ENCODE assay signal across 9 cellular contexts in the genomic region with DNA sequence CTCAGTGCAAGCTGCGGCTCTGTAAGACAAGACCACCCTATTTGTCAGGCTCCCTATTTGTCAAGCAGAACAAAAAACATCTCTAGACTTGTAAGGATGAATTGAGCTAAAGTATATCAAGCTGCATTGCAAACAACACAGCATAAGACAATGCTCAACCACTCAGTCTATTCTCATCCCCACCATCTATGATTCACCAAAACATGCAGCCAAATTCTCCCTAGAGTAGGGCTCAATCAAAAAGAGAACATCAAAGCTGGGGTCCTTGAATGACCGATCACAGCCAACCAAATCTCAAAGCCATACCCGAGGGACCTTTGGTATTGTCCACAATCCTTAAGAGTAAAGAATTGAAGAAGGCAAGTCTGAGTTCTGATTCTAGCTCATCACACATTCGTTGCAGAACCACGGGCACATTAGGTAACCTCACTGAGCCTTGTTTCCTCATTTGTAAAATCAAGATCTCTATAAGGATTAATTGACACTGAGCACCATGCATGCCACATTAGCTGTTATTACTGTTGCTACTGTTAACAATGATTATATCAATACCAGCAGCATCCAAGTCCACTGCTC. TPM values are rescaled to one million over a fixed set of nuclear protein-coding genes. Genes with fewer than 3 reads are reported as not detected.
DNase-seq lines count a peak whose midpoint lies in the region; ATAC-seq and TF ChIP-seq lines count a peak whose summit lies in the region.
"Had no signal": no experiment of that assay in that cellular context is flagged by ENCODE, and none has a peak within 500 bp of the region (broad histone marks: within the 10 kb centered on the region; RNA-seq: fewer than 3 reads in every experiment).

No MANE protein-coding gene starts in this region.

- ATAC-seq in HG03378 (IDR thresholded peaks at IDR 0.05; ENCODE audit: unreplicated experiment): peak; percentile 21
- ATAC-seq in GM18502 (IDR thresholded peaks at IDR 0.05; ENCODE audit: poor library complexity, unreplicated experiment): no peak
- ATAC-seq: PC-3 had no signal

- H3K27ac ChIP-seq in right atrium auricular region: peak overlapping the region; percentile 22 to 24

- intact Hi-C loops in cardiac septum (cut with DNase I): no loop called here
- intact Hi-C loops in dendritic cell treated with granulocyte-macrophage colony-stimulating factor and Interleukin-4, amounts not matched to agents 40 ng/mL and 50 ng/mL, for 4 days (cut with micrococcal nuclease): no loop called here

- no peaks in the 10 kb centered on the region for H3K27me3 Mint-ChIP-seq in dendritic cell treated with granulocyte-macrophage colony-stimulating factor and Interleukin-4, amounts not matched to agents 40 ng/mL and 50 ng/mL, for 4 days
- H3K27me3 Mint-ChIP-seq in type B pancreatic cell: peaks cover 18% of the 10 kb centered on the region

- H3K4me1 ChIP-seq in right atrium auricular region: peaks cover 0 to 36% of the 10 kb centered on the region in 2 donors

- H3K4me3 ChIP-seq in right atrium auricular region: no peak overlapping the region

- peak overlapping the region; percentile 75 for H3K27ac Mint-ChIP-seq in dendritic cell treated with granulocyte-macrophage colony-stimulating factor and Interleukin-4, amounts not matched to agents 40 ng/mL and 50 ng/mL, for 4 days
- no peak overlapping the region for H3K27ac Mint-ChIP-seq in type B pancreatic cell

- H3K4me1 Mint-ChIP-seq in dendritic cell treated with granulocyte-macrophage colony-stimulating factor and Interleukin-4, amounts not matched to agents 40 ng/mL and 50 ng/mL, for 4 days (ENCODE audit: low read depth): peaks cover 48% of the 10 kb centered on the region
- H3K4me1 Mint-ChIP-seq in type B pancreatic cell (ENCODE audit: unreplicated experiment): peaks cover 33% of the 10 kb centered on the region

- TF ChIP-seq CTCF in right atrium auricular region (IDR thresholded peaks at IDR 0.05) (no peak), type B pancreatic cell (conservative IDR thresholded peaks at IDR 0.05) (no peak)

- H3K9me3 Mint-ChIP-seq in dendritic cell treated with granulocyte-macrophage colony-stimulating factor and Interleukin-4, amounts not matched to agents 40 ng/mL and 50 ng/mL, for 4 days: no peaks in the 10 kb centered on the region
- no peaks in the 10 kb centered on the region for H3K9me3 Mint-ChIP-seq in type B pancreatic cell

- DNase-seq in right atrium auricular region (ENCODE audit: low spot score) (no peak), cardiac septum (ENCODE audit: low spot score) (no peak), HK-2 (ENCODE audit: unreplicated experiment) (no peak), germinal center (ENCODE audit: low spot score) (no peak), type B pancreatic cell (ENCODE audit: extremely low spot score, unreplicated experiment) (no peak)
- DNase-seq: PC-3 had no signal

- H3K9me3 ChIP-seq in right atrium auricular region: no peaks in the 10 kb centered on the region

- H3K27me3 ChIP-seq in right atrium auricular region: no peaks in the 10 kb centered on the region

- peaks cover 32% of the 10 kb centered on the region for H3K36me3 Mint-ChIP-seq in dendritic cell treated with granulocyte-macrophage colony-stimulating factor and Interleukin-4, amounts not matched to agents 40 ng/mL and 50 ng/mL, for 4 days (ENCODE audit: low read depth)
- H3K36me3 Mint-ChIP-seq in type B pancreatic cell: peaks cover 9% of the 10 kb centered on the region

- peak overlapping the region; percentile 40 for H3K4me3 Mint-ChIP-seq in dendritic cell treated with granulocyte-macrophage colony-stimulating factor and Interleukin-4, amounts not matched to agents 40 ng/mL and 50 ng/mL, for 4 days
- H3K4me3 Mint-ChIP-seq in type B pancreatic cell: no peak overlapping the region

- no peaks in the 10 kb centered on the region for H3K36me3 ChIP-seq in right atrium auricular region

RNA-seq across cellular contexts. Expression of gene RFTN1, which starts 31.2 kb away (rescaled TPM):
- total RNA-seq in right atrium auricular region (10 to 100 TPM; 15.9 to 33.6 TPM), cardiac septum (26.5 TPM), type B pancreatic cell (ENCODE audit: low replicate concordance) (9.8 and 18.3 TPM in 2 replicates)
